In the genomic region with DNA sequence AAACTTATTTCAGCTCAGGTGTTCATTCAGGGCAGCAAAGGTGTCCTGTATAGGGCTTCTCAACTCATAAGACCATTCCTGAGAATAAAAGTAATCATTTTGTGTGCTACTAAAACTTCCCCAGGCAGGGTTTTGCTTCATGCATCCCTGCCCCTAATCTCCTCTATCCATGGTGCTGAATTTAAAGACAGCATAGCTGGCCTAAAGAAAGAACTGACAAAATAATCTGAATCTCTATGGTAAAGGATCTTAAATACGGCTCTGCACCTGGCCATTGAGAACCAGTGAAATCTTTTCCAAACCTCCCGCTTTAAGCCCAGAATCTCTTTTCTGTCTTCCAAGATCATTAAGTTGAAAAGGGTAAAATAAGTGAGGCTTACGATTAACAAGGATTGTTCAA, we compare ENCODE assay signal across 13 cellular contexts.
A peak's percentile ranks its signal among the peaks of the same experiment; 100 is the strongest.
DNase-seq lines count a peak whose midpoint lies in the region; ATAC-seq and TF ChIP-seq lines count a peak whose summit lies in the region.
"Had no signal": no experiment of that assay in that cellular context is flagged by ENCODE, and none has a peak within 500 bp of the region (broad histone marks: within the 10 kb centered on the region; RNA-seq: fewer than 3 reads in every experiment).

No MANE protein-coding gene starts in this region.

- H3K36me3 Mint-ChIP-seq in MCF 10A (ENCODE audit: insufficient read depth, unreplicated experiment) = no peaks in the 10 kb centered on the region
- no peaks in the 10 kb centered on the region for H3K36me3 Mint-ChIP-seq in CD14-positive monocyte
- H3K36me3 Mint-ChIP-seq: IgD-negative memory B cell had no signal

- H3K36me3 ChIP-seq in breast epithelium (no peaks in the 10 kb centered on the region), gastrocnemius medialis (no peaks in the 10 kb centered on the region), aorta (ENCODE audit: control insufficient read depth in 1 of 2, insufficient read depth in 2 of 2, low read length in 1 of 2) (no peaks in the 10 kb centered on the region)

- H3K27me3 Mint-ChIP-seq in MCF 10A (ENCODE audit: insufficient read depth, unreplicated experiment) = peaks cover 7% of the 10 kb centered on the region
- no peaks in the 10 kb centered on the region for H3K27me3 Mint-ChIP-seq in CD14-positive monocyte (ENCODE audit: low read depth in 3 of 3)

- H3K27ac Mint-ChIP-seq in MCF 10A (ENCODE audit: low read depth, unreplicated experiment) = no peak overlapping the region
- no peak overlapping the region for H3K27ac Mint-ChIP-seq in CD14-positive monocyte
- H3K27ac Mint-ChIP-seq: IgD-negative memory B cell had no signal

- DNase-seq in MCF 10A (ENCODE audit: unreplicated experiment) (peak; percentile 38), breast epithelium (ENCODE audit: low spot score in 2 of 2) (no peak), RKO (ENCODE audit: low spot score) (peak; percentile 47), fibroblast of villous mesenchyme (ENCODE audit: low read depth) (peak; percentile 3), gastrocnemius medialis (no peak), CD14-positive monocyte (ENCODE audit: low spot score) (no peak), aorta (no peak), G401 (ENCODE audit: low spot score) (no peak)
- DNase-seq: activated CD4-positive, alpha-beta T cell treated with anti-CD3 and anti-CD28 coated beads, Interleukin-2, amount 50 U/mL, for 1 hour; activated naive CD4-positive, alpha-beta T cell; dermis blood vessel endothelial cell; psoas muscle had no signal

- no peaks in the 10 kb centered on the region for H3K27me3 ChIP-seq in breast epithelium
- H3K27me3 ChIP-seq in gastrocnemius medialis = no peaks in the 10 kb centered on the region
- H3K27me3 ChIP-seq in aorta (ENCODE audit: control insufficient read depth in 1 of 2, insufficient read depth in 2 of 2, low read length in 1 of 2) = no peaks in the 10 kb centered on the region

- TF ChIP-seq CTCF in MCF 10A (IDR thresholded peaks at IDR 0.05; ENCODE audit: unreplicated experiment) (no peak), breast epithelium (IDR thresholded peaks at IDR 0.05) (no peak), fibroblast of villous mesenchyme (IDR thresholded peaks at IDR 0.05; ENCODE audit: insufficient read depth, low read depth, low read length) (no peak), gastrocnemius medialis (IDR thresholded peaks at IDR 0.05 in 4 of 5, conservative IDR thresholded peaks at IDR 0.05 in 1 of 5) (no peak), CD14-positive monocyte (IDR thresholded peaks at IDR 0.05) (no peak)

- H3K4me1 ChIP-seq in breast epithelium = no peaks in the 10 kb centered on the region
- H3K4me1 ChIP-seq in gastrocnemius medialis = no peaks in the 10 kb centered on the region
- H3K4me1 ChIP-seq in aorta (ENCODE audit: control insufficient read depth in 1 of 2, insufficient read depth in 2 of 2, low read length in 2 of 2) = no peaks in the 10 kb centered on the region
- H3K4me1 ChIP-seq: psoas muscle had no signal

- CTCF ChIA-PET in MCF 10A (lab: Yijun Ruan, JAX) = no interaction called here

- 49 to 50% methylated on average over 3 of the region's 3 CpGs for WGBS in aorta, 2 donors

- H3K27ac ChIP-seq in breast epithelium (no peak overlapping the region), gastrocnemius medialis (no peak overlapping the region), aorta (ENCODE audit: low read depth in 1 of 2, low read length in 2 of 2) (no peak overlapping the region)
- H3K27ac ChIP-seq: psoas muscle had no signal

- no TSS peak for BruUV-seq in MCF 10A (replicated peaks; lab: Mats Ljungman, UMichigan)

- in situ Hi-C loops in gastrocnemius medialis (cut with MboI; ENCODE audit: low sequenced_read_pairs in 4 of 4) (no loop called here), G401 (cut with HindIII; ENCODE audit: low sequenced_read_pairs) (no loop called here)

- H3K9me3 ChIP-seq in breast epithelium (peaks cover 0 to 4% of the 10 kb centered on the region in 2 donors), gastrocnemius medialis (no peaks in the 10 kb centered on the region), aorta (ENCODE audit: control insufficient read depth, low read length) (peaks cover 1% of the 10 kb centered on the region)
- H3K9me3 ChIP-seq: psoas muscle had no signal

- intact Hi-C loops in MCF 10A (cut with micrococcal nuclease) = no loop called here
- intact Hi-C loops in breast epithelium (cut with DNase I; ENCODE audit: low total_unique reads) = loop anchor here (5.0 kb wide), 1 partner anchor 1151 kb away; no protein-coding TSS in a partner anchor
- intact Hi-C loops in gastrocnemius medialis (cut with DNase I; ENCODE audit: low total_unique reads) = no loop called here
- intact Hi-C loops in CD14-positive monocyte (cut with micrococcal nuclease) = no loop called here
- intact Hi-C loops in aorta (cut with DNase I) = no loop called here

- ATAC-seq in gastrocnemius medialis (no peak), aorta (ENCODE audit: low FRiP score) (no peak)
- ATAC-seq: psoas muscle had no signal

- H3K4me3 Mint-ChIP-seq in MCF 10A (ENCODE audit: unreplicated experiment) = no peak overlapping the region
- H3K4me3 Mint-ChIP-seq in CD14-positive monocyte = no peak overlapping the region
- H3K4me3 Mint-ChIP-seq: IgD-negative memory B cell had no signal

- H3K4me1 Mint-ChIP-seq in MCF 10A (ENCODE audit: insufficient read depth, unreplicated experiment) = no peaks in the 10 kb centered on the region
- no peaks in the 10 kb centered on the region for H3K4me1 Mint-ChIP-seq in CD14-positive monocyte
- H3K4me1 Mint-ChIP-seq: IgD-negative memory B cell had no signal

- no peak for TF ChIP-seq POLR2A in breast epithelium (IDR thresholded peaks at IDR 0.05)
- no peak for TF ChIP-seq POLR2A in gastrocnemius medialis (IDR thresholded peaks at IDR 0.05)

- POLR2A ChIA-PET in MCF 10A (lab: Yijun Ruan, JAX) = no interaction called here

- no peak overlapping the region for H3K4me3 ChIP-seq in breast epithelium
- H3K4me3 ChIP-seq in fibroblast of villous mesenchyme (ENCODE audit: low read depth, low read length) = no peak overlapping the region
- H3K4me3 ChIP-seq in gastrocnemius medialis = no peak overlapping the region
- no peak overlapping the region for H3K4me3 ChIP-seq in aorta (ENCODE audit: low read length in 2 of 2)
- H3K4me3 ChIP-seq: psoas muscle had no signal

- H3K9me3 Mint-ChIP-seq in MCF 10A (ENCODE audit: unreplicated experiment) = peaks cover 15% of the 10 kb centered on the region
- peaks cover 0 to 9% (median 5%) of the 10 kb centered on the region in 7 donors for H3K9me3 Mint-ChIP-seq in CD14-positive monocyte

Comparison
In these comparisons a context has a peak if more than half of its experiments do, and no peak if none do; other contexts are left out.
1. DNase-seq: peak in MCF 10A (single experiment), RKO (single experiment) and fibroblast of villous mesenchyme (single experiment); none in breast epithelium (0 of 2), gastrocnemius medialis (0 of 2), CD14-positive monocyte (single experiment), aorta (0 of 2) and G401 (single experiment).